In the genomic region with DNA sequence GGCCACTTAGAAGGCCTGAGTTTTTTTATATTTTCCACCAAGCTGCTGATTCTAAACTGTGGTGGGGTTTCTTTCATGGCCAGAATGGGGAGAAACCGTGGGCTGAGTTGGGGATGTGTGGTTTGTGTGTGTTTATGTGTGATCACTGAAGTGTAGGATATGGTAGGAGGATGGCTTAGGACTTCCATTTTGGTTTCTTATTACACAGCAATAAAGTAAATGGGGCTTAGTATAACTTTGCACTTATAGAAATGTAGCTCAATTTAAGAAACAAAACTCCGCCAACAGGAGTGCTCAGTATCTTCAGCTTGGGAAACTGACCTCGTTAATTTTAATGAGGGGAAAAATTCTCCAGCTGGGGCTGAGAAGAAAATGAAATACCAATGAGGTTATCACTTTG, we compare ENCODE assay signal across 19 cellular contexts.
DNase-seq lines count a peak whose midpoint lies in the region; ATAC-seq and TF ChIP-seq lines count a peak whose summit lies in the region.
"Had no signal": no experiment of that assay in that cellular context is flagged by ENCODE, and none has a peak within 500 bp of the region (broad histone marks: within the 10 kb centered on the region; RNA-seq: fewer than 3 reads in every experiment).

No MANE protein-coding gene starts in this region.

- H3K4me3 ChIP-seq in breast epithelium (no peak overlapping the region), subcutaneous abdominal adipose tissue (ENCODE audit: low read depth in 1 of 5, low read length in 5 of 5) (no peak overlapping the region)
- H3K4me3 ChIP-seq: coronary artery, thyroid gland had no signal

- peak overlapping the region; percentile 95 for H3K27ac Mint-ChIP-seq in mesothelial cell of epicardium
- H3K27ac Mint-ChIP-seq: activated T-helper 17 cell treated with anti-CD3 and anti-CD28 coated beads, Interleukin-2, amount 50 U/mL, for 72 hours; CD14-positive monocyte; naive thymus-derived CD8-positive, alpha-beta T cell had no signal

- intact Hi-C loops in breast epithelium (cut with DNase I; ENCODE audit: low total_unique reads) = no loop called here

- no peak for TF ChIP-seq POLR2A in breast epithelium (IDR thresholded peaks at IDR 0.05)

- peaks cover 89% of the 10 kb centered on the region for H3K4me1 Mint-ChIP-seq in mesothelial cell of epicardium
- H3K4me1 Mint-ChIP-seq: activated T-helper 17 cell treated with anti-CD3 and anti-CD28 coated beads, Interleukin-2, amount 50 U/mL, for 72 hours; naive thymus-derived CD8-positive, alpha-beta T cell had no signal

- ATAC-seq in GM21381 (IDR thresholded peaks at IDR 0.05; ENCODE audit: unreplicated experiment) = no peak
- ATAC-seq: activated T-helper 17 cell treated with anti-CD3 and anti-CD28 coated beads, Interleukin-2, amount 50 U/mL, for 72 hours; left lobe of liver; naive thymus-derived CD8-positive, alpha-beta T cell had no signal

- TF ChIP-seq CTCF in breast epithelium (IDR thresholded peaks at IDR 0.05) = no peak
- TF ChIP-seq CTCF in mesothelial cell of epicardium (IDR thresholded peaks at IDR 0.05; ENCODE audit: unreplicated experiment) = no peak

- H3K27ac ChIP-seq in breast epithelium = peak overlapping the region; percentile 71
- H3K27ac ChIP-seq in subcutaneous abdominal adipose tissue (ENCODE audit: low read depth, low read length) = peak overlapping the region; percentile 54
- H3K27ac ChIP-seq: 22Rv1 had no signal

- H3K27me3 ChIP-seq in breast epithelium (no peaks in the 10 kb centered on the region), subcutaneous abdominal adipose tissue (ENCODE audit: control insufficient read depth in 5 of 5, insufficient read depth in 4 of 5, low read length in 5 of 5) (no peaks in the 10 kb centered on the region)
- H3K27me3 ChIP-seq: thyroid gland had no signal

- H3K4me1 ChIP-seq in breast epithelium (peaks cover 0 to 6% of the 10 kb centered on the region in 2 donors), subcutaneous abdominal adipose tissue (ENCODE audit: control insufficient read depth in 5 of 5, insufficient read depth in 5 of 5, low read length in 5 of 5) (peaks cover 4 to 46% (median 22%) of the 10 kb centered on the region in 5 donors)

- H3K9ac ChIP-seq in subcutaneous abdominal adipose tissue (ENCODE audit: low read length in 5 of 5) = no peak overlapping the region

- H3K4me3 Mint-ChIP-seq in mesothelial cell of epicardium = no peak overlapping the region
- H3K4me3 Mint-ChIP-seq: activated T-helper 17 cell treated with anti-CD3 and anti-CD28 coated beads, Interleukin-2, amount 50 U/mL, for 72 hours; CD14-positive monocyte; naive thymus-derived CD8-positive, alpha-beta T cell had no signal

- H3K9me3 ChIP-seq in breast epithelium = no peaks in the 10 kb centered on the region
- H3K9me3 ChIP-seq in subcutaneous abdominal adipose tissue (ENCODE audit: control insufficient read depth in 5 of 5, low read length in 5 of 5) = no peaks in the 10 kb centered on the region
- H3K9me3 ChIP-seq: thyroid gland had no signal

- H3K36me3 ChIP-seq in breast epithelium = no peaks in the 10 kb centered on the region
- no peaks in the 10 kb centered on the region for H3K36me3 ChIP-seq in subcutaneous abdominal adipose tissue (ENCODE audit: control insufficient read depth in 5 of 5, insufficient read depth in 5 of 5, low read length in 5 of 5)
- H3K36me3 ChIP-seq: thyroid gland had no signal

- DNase-seq in DMS 273 (lab: John Stamatoyannopoulos, UW; ENCODE audit: unreplicated experiment) = peak; percentile 15
- no peak for DNase-seq in DMS 273 treated with DMSO at 0.1 percent for 48 hours (lab: John Stamatoyannopoulos, UW)
- DNase-seq in breast epithelium (ENCODE audit: low spot score in 2 of 2) = no peak
- no peak for DNase-seq in mesothelial cell of epicardium (ENCODE audit: low spot score in 2 of 2, unreplicated experiment in 2 of 2)
- no peak for DNase-seq in nucleus accumbens (lab: John Stamatoyannopoulos, UW)
- no peak for DNase-seq in SKM-1 (lab: John Stamatoyannopoulos, UW; ENCODE audit: unreplicated experiment)
- DNase-seq: DND-41; naive thymus-derived CD8-positive, alpha-beta T cell; NCI-H187; NCI-H526; stimulated activated CD4-positive, alpha-beta T cell treated with anti-CD3 and anti-CD28 coated beads, Interleukin-4, amount 100 ng/mL, for 4 hours; thyroid gland had no signal

- H3K9me3 Mint-ChIP-seq in mesothelial cell of epicardium = no peaks in the 10 kb centered on the region
- H3K9me3 Mint-ChIP-seq: activated T-helper 17 cell treated with anti-CD3 and anti-CD28 coated beads, Interleukin-2, amount 50 U/mL, for 72 hours had no signal

- peaks cover 20% of the 10 kb centered on the region for H3K36me3 Mint-ChIP-seq in mesothelial cell of epicardium
- H3K36me3 Mint-ChIP-seq: CD14-positive monocyte; naive thymus-derived CD8-positive, alpha-beta T cell had no signal

- no peaks in the 10 kb centered on the region for H3K27me3 Mint-ChIP-seq in mesothelial cell of epicardium (ENCODE audit: low read depth)
- H3K27me3 Mint-ChIP-seq: activated T-helper 17 cell treated with anti-CD3 and anti-CD28 coated beads, Interleukin-2, amount 50 U/mL, for 72 hours had no signal
